8 cellular contexts compared by ENCODE assay signal in the genomic region with DNA sequence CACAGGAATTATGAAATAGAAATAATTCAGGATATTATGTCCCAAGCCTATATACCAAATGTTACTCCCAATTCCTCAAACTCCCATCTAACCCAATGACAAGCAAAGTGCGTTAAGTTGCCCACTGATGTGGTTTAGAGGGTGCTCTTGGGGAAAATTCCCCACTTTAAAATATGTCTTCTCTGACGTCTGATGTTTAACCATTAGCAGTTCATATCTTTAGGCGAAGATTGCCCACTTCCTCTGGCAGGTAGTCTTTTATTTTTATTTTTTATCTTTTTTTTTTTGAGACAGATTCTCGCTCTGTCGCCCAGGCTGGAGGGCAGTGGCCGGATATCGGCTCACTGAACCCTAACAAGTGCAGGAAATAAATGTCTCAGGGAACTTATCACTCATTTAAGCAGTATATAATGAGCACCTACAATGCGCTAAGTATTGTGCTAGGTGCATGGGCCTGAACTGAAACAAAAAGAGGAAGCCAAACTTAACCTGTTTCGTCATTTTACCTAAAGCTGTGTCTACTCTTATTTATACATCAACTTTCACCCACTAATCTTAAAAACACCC. TPM values are rescaled to one million over a fixed set of nuclear protein-coding genes. Genes with fewer than 3 reads are reported as not detected.
DNase-seq lines count a peak whose midpoint lies in the region; ATAC-seq and TF ChIP-seq lines count a peak whose summit lies in the region.

No MANE protein-coding gene starts in this region.

- peak overlapping the region; percentile 89 for H2AFZ ChIP-seq in OCI-LY7 (ENCODE audit: low read length)

- H3K27me3 Mint-ChIP-seq in CD8-positive, alpha-beta memory T cell, result peaks cover 0 to 10% of the 10 kb centered on the region in 2 donors

- TF ChIP-seq CTCF in OCI-LY7 (conservative IDR thresholded peaks at IDR 0.05; ENCODE audit: low read length), result no peak
- TF ChIP-seq CTCF in colonic mucosa (IDR thresholded peaks at IDR 0.05), result no peak
- TF ChIP-seq CTCF in retinal pigment epithelial cell (conservative IDR thresholded peaks at IDR 0.05; ENCODE audit: low read depth, low read length), result no peak

- H3K4me3 ChIP-seq in CD8-positive, alpha-beta memory T cell (ENCODE audit: low read length), result peak overlapping the region; percentile 84
- H3K4me3 ChIP-seq in OCI-LY7 (ENCODE audit: low read depth, low read length, poor library complexity, severe bottlenecking) (peak overlapping the region; percentile 78), colonic mucosa (no peak overlapping the region), retinal pigment epithelial cell (ENCODE audit: low read length) (peak overlapping the region; percentile 88)

- H3K27ac ChIP-seq in CD8-positive, alpha-beta memory T cell (ENCODE audit: low read depth, low read length), result peak overlapping the region; percentile 99
- H3K27ac ChIP-seq in OCI-LY7 (ENCODE audit: low read depth, low read length, poor library complexity, severe bottlenecking) (peak overlapping the region; percentile 82), colonic mucosa (peak overlapping the region; percentile 87)

- no peaks in the 10 kb centered on the region for H4K20me1 ChIP-seq in OCI-LY7 (ENCODE audit: insufficient read depth, low read length)

- peaks cover 42% of the 10 kb centered on the region for H3K4me1 ChIP-seq in CD8-positive, alpha-beta memory T cell (ENCODE audit: insufficient read depth, low read length)
- H3K4me1 ChIP-seq in OCI-LY7 (ENCODE audit: insufficient read depth, low read length, poor library complexity, severe bottlenecking) (peaks cover 21% of the 10 kb centered on the region), colonic mucosa (no peaks in the 10 kb centered on the region)

- H3K36me3 Mint-ChIP-seq in CD8-positive, alpha-beta memory T cell, result peaks cover 0 to 21% (median 0%) of the 10 kb centered on the region in 3 donors

- H3K79me2 ChIP-seq in OCI-LY7 (ENCODE audit: insufficient read depth, low read depth, low read length), result no peaks in the 10 kb centered on the region

- peak overlapping the region; percentile 82 to 98 (median 94) for H3K4me3 Mint-ChIP-seq in CD8-positive, alpha-beta memory T cell

- no peaks in the 10 kb centered on the region for H3K27me3 ChIP-seq in CD8-positive, alpha-beta memory T cell (ENCODE audit: insufficient read depth, low read length, poor library complexity, severe bottlenecking)
- no peaks in the 10 kb centered on the region for H3K27me3 ChIP-seq in colonic mucosa

- no peaks in the 10 kb centered on the region for H3K9me3 Mint-ChIP-seq in CD8-positive, alpha-beta memory T cell

- CTCF ChIA-PET in CD8-positive, alpha-beta memory T cell (lab: Charles Lee), result interaction anchor here (1.0 to 3.8 kb wide), 4 partner anchors 12 to 104 kb away, joined by 3 to 54 read pairs (median 4); no protein-coding TSS in a partner anchor
- CTCF ChIA-PET in OCI-LY7 (lab: Charles Lee; ENCODE audit: unreplicated experiment), result interaction anchor here (0.8 kb wide), 1 partner anchor 104 kb away, joined by 4 read pairs; no protein-coding TSS in a partner anchor

- no TSS peak for BruUV-seq in OCI-LY7 (replicated peaks; lab: Mats Ljungman, UMichigan)

- intact Hi-C loops in OCI-LY7 (cut with micrococcal nuclease; ENCODE audit: unreplicated experiment), result loop anchor here (1.0 to 10.0 kb wide), 5 partner anchors 64 to 927 kb away; a partner anchor contains a TSS
- intact Hi-C loops in colonic mucosa (cut with DNase I), result loop anchor here (10.0 kb wide), 1 partner anchor 107 kb away; no protein-coding TSS in a partner anchor

- POLR2A ChIA-PET in CD8-positive, alpha-beta memory T cell (lab: Charles Lee), result interaction anchor here (0.7 to 3.2 kb wide), 4 partner anchors 9 to 104 kb away, joined by 3 to 23 read pairs (median 10); no protein-coding TSS in a partner anchor
- POLR2A ChIA-PET in OCI-LY7 (lab: Charles Lee), result interaction anchor here (0.5 to 1.8 kb wide), 6 partner anchors 11 to 1587 kb away, joined by 3 to 10 read pairs (median 4); no protein-coding TSS in a partner anchor

- peak overlapping the region; percentile 91 for H3K4me2 ChIP-seq in OCI-LY7 (ENCODE audit: low read length)

- ATAC-seq in GM21529 (IDR thresholded peaks at IDR 0.05; ENCODE audit: unreplicated experiment) (peak; percentile 32), HG03571 (IDR thresholded peaks at IDR 0.05; ENCODE audit: unreplicated experiment) (no peak), GM18520 (IDR thresholded peaks at IDR 0.05; ENCODE audit: unreplicated experiment) (no peak)

- peak overlapping the region; percentile 48 to 72 for H3K9ac ChIP-seq in colonic mucosa (ENCODE audit: low read depth in 2 of 2, low read length in 2 of 2)

- peak; percentile 26 to 88 (median 75) for DNase-seq in CD8-positive, alpha-beta memory T cell
- DNase-seq in OCI-LY7 (ENCODE audit: low spot score) (peak; percentile 74), colonic mucosa (no peak), retinal pigment epithelial cell (ENCODE audit: low read depth) (no peak), pons (ENCODE audit: low spot score) (no peak)

- peak overlapping the region; percentile 91 to 100 (median 99) for H3K27ac Mint-ChIP-seq in CD8-positive, alpha-beta memory T cell

- peaks cover 38 to 63% (median 49%) of the 10 kb centered on the region in 3 donors for H3K4me1 Mint-ChIP-seq in CD8-positive, alpha-beta memory T cell

- H3K9me2 ChIP-seq in OCI-LY7 (ENCODE audit: insufficient read depth, low read length), result no peaks in the 10 kb centered on the region

- H3K36me3 ChIP-seq in CD8-positive, alpha-beta memory T cell (ENCODE audit: insufficient read depth, low read length), result no peaks in the 10 kb centered on the region
- no peaks in the 10 kb centered on the region for H3K36me3 ChIP-seq in OCI-LY7 (ENCODE audit: insufficient read depth, low read length)
- H3K36me3 ChIP-seq in colonic mucosa, result no peaks in the 10 kb centered on the region

- no peaks in the 10 kb centered on the region for H3K9me3 ChIP-seq in CD8-positive, alpha-beta memory T cell (ENCODE audit: low read length)
- H3K9me3 ChIP-seq in OCI-LY7 (ENCODE audit: low read length), result no peaks in the 10 kb centered on the region
- H3K9me3 ChIP-seq in colonic mucosa, result no peaks in the 10 kb centered on the region

RNA-seq across cellular contexts. Expression of a gene that starts 1.3 kb away (rescaled TPM):
- 10 to 100 TPM; 76.9 to 79.9 TPM for total RNA-seq in CD8-positive, alpha-beta memory T cell
- 24.1 TPM for polyA plus RNA-seq in CD8-positive, alpha-beta memory T cell
- total RNA-seq in OCI-LY7 (2014; rRNA removed; shearing (Covaris generic)), result 4.0 and 10.0 TPM in 2 replicates
- 8.2 and 8.3 TPM in 2 replicates for total RNA-seq in OCI-LY7 (2022)
- total RNA-seq in colonic mucosa, result 10 to 100 TPM; 13.7 to 20.0 TPM

Comparison
In these comparisons a context has a peak if more than half of its experiments do, and no peak if none do; other contexts are left out.
1. DNase-seq: peak in CD8-positive, alpha-beta memory T cell (5 of 5) and OCI-LY7 (single experiment); none in colonic mucosa (single experiment), retinal pigment epithelial cell (single experiment) and pons (single experiment).
2. Peak in every context shown above with its lines, with median percentiles within 50 percentile points of each other: H3K27ac ChIP-seq.